ENCODE assay signal across 24 cellular contexts in the genomic region with DNA sequence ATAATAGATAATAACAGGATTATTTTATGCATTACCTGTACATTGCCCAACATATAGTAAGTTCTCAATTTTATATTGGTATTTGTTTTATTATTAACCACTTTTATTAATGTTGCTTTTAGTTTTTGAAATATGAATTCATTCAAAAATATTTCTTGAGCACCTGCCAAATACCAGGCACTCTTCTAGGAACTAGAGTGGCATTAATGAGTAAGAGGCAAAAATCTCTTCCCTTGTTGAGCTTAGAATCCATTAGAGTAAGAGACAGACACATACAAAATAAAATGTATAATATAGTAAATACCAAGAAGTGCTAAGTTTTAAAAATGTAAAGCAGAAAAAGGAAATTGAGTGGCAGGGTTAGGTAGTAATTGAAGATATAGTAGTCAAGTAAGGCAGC. TPM values are rescaled to one million over a fixed set of nuclear protein-coding genes. Genes with fewer than 3 reads are reported as not detected.
DNase-seq lines count a peak whose midpoint lies in the region; TF ChIP-seq lines count a peak whose summit lies in the region.
"Had no signal": no experiment of that assay in that cellular context is flagged by ENCODE, and none has a peak within 500 bp of the region (broad histone marks: within the 10 kb centered on the region; RNA-seq: fewer than 3 reads in every experiment).

No MANE protein-coding gene starts in this region.

- H3K36me3 Mint-ChIP-seq in CD14-positive monocyte (peaks cover 40 to 54% of the 10 kb centered on the region in 2 donors), chondrocyte (ENCODE audit: low read depth) (peaks cover 7% of the 10 kb centered on the region)
- H3K36me3 Mint-ChIP-seq: natural killer cell had no signal

- DNase-seq in CD14-positive monocyte (ENCODE audit: low spot score): no peak
- DNase-seq in chondrocyte (ENCODE audit: low spot score): no peak
- DNase-seq in osteoblast (ENCODE audit: insufficient read length, low spot score, missing footprints): no peak
- DNase-seq in stimulated activated CD4-positive, alpha-beta T cell treated with anti-CD3 and anti-CD28 coated beads, Interleukin-12 subunit alpha, Interleukin-12 subunit beta, amount 100 ng/mL, for 4 hours: no peak
- DNase-seq in NCI-H187 treated with DMSO at 0.1 percent for 48 hours (lab: John Stamatoyannopoulos, UW): no peak
- no peak for DNase-seq in NCI-H82 treated with DMSO at 0.1 percent for 48 hours (lab: John Stamatoyannopoulos, UW; ENCODE audit: unreplicated experiment)
- DNase-seq in vagina (ENCODE audit: extremely low spot score in 2 of 2): no peak
- DNase-seq: activated CD4-positive, alpha-beta memory T cell treated with anti-CD3 and anti-CD28 coated beads for 36 hours; activated CD4-positive, CD25-positive, alpha-beta regulatory T cell; central memory CD4-positive, alpha-beta T cell; DMS 273 treated with DMSO at 0.1 percent for 48 hours; heart right ventricle; mesendoderm; natural killer cell; NCI-H1048; NCI-H2029; NCI-H345; NCI-H82; ovary; SHP77 had no signal

- peaks cover 25% of the 10 kb centered on the region for H3K79me2 ChIP-seq in OCI-LY3 (ENCODE audit: low read length)
- peaks cover 12% of the 10 kb centered on the region for H3K79me2 ChIP-seq in osteoblast (ENCODE audit: insufficient read depth, low read length)

- H3K9me3 Mint-ChIP-seq in CD14-positive monocyte (peaks cover 0 to 2% (median 0%) of the 10 kb centered on the region in 7 donors), chondrocyte (ENCODE audit: low read depth) (no peaks in the 10 kb centered on the region)
- H3K9me3 Mint-ChIP-seq: activated CD4-positive, alpha-beta memory T cell treated with anti-CD3 and anti-CD28 coated beads for 36 hours; CD4-positive, alpha-beta memory T cell; natural killer cell; type B pancreatic cell had no signal

- H3K27ac Mint-ChIP-seq in CD14-positive monocyte (peak overlapping the region in 5 of 7 donors; percentile 18 to 68 (median 35)), chondrocyte (ENCODE audit: unreplicated experiment) (peak overlapping the region; percentile 73)

- no peak overlapping the region for H3K9ac ChIP-seq in OCI-LY3 (ENCODE audit: low read length)

- no peak overlapping the region for H3K4me3 Mint-ChIP-seq in CD14-positive monocyte
- no peak overlapping the region for H3K4me3 Mint-ChIP-seq in chondrocyte (ENCODE audit: unreplicated experiment)
- H3K4me3 Mint-ChIP-seq: activated CD4-positive, alpha-beta memory T cell treated with anti-CD3 and anti-CD28 coated beads for 36 hours; natural killer cell had no signal

- peak overlapping the region; percentile 63 for H3K4me2 ChIP-seq in OCI-LY3 (ENCODE audit: low read length)
- peak overlapping the region; percentile 29 for H3K4me2 ChIP-seq in osteoblast (ENCODE audit: insufficient read depth, low read length)

- H3K4me3 ChIP-seq in OCI-LY3 (ENCODE audit: low read length) (peak overlapping the region; percentile 20; the same call in 1 of the 2 replicates), osteoblast (ENCODE audit: insufficient read depth, low read length) (no peak overlapping the region), vagina (no peak overlapping the region)
- H3K4me3 ChIP-seq: ovary, right atrium auricular region had no signal

- H3K27me3 Mint-ChIP-seq in CD14-positive monocyte (ENCODE audit: low read depth in 3 of 3) (no peaks in the 10 kb centered on the region), chondrocyte (ENCODE audit: low read depth) (no peaks in the 10 kb centered on the region)
- H3K27me3 Mint-ChIP-seq: activated CD4-positive, alpha-beta memory T cell treated with anti-CD3 and anti-CD28 coated beads for 36 hours; CD4-positive, alpha-beta memory T cell; type B pancreatic cell had no signal

- H2AFZ ChIP-seq in OCI-LY3 (ENCODE audit: low read depth, low read length): no peak overlapping the region
- no peak overlapping the region for H2AFZ ChIP-seq in osteoblast (ENCODE audit: low read length)

- H3K27me3 ChIP-seq in OCI-LY3 (ENCODE audit: low read depth, low read length) (no peaks in the 10 kb centered on the region), osteoblast (ENCODE audit: insufficient read depth, low read length) (no peaks in the 10 kb centered on the region), vagina (no peaks in the 10 kb centered on the region)
- H3K27me3 ChIP-seq: heart right ventricle, ovary, right atrium auricular region had no signal

- H4K20me1 ChIP-seq in OCI-LY3 (ENCODE audit: insufficient read depth, low read length) (peaks cover 17% of the 10 kb centered on the region; the same call in 1 of the 2 replicates), osteoblast (ENCODE audit: insufficient read depth, low read length) (peaks cover 2% of the 10 kb centered on the region)

- TF ChIP-seq CTCF in CD14-positive monocyte (IDR thresholded peaks at IDR 0.05): no peak
- TF ChIP-seq CTCF in OCI-LY3 (IDR thresholded peaks at IDR 0.05; ENCODE audit: low read depth, low read length): no peak
- no peak for TF ChIP-seq CTCF in chondrocyte (IDR thresholded peaks at IDR 0.05)
- no peak for TF ChIP-seq CTCF in osteoblast (IDR thresholded peaks at IDR 0.05; ENCODE audit: extremely low read depth, low read depth, low read length)
- no peak for TF ChIP-seq CTCF in vagina (IDR thresholded peaks at IDR 0.05)

- H3K27ac ChIP-seq in OCI-LY3 (ENCODE audit: low read length) (no peak overlapping the region), osteoblast (ENCODE audit: low read depth, low read length) (peak overlapping the region; percentile 79), vagina (no peak overlapping the region)
- H3K27ac ChIP-seq: ovary had no signal

- intact Hi-C loops in CD14-positive monocyte (cut with micrococcal nuclease) (loop anchor here (5.0 to 10.0 kb wide), 2 partner anchors 48 to 280 kb away; a partner anchor contains a TSS), vagina (cut with DNase I) (no loop called here)

- H3K9me3 ChIP-seq in OCI-LY3 (ENCODE audit: insufficient read depth, low read length): no peaks in the 10 kb centered on the region
- no peaks in the 10 kb centered on the region for H3K9me3 ChIP-seq in osteoblast (ENCODE audit: low read depth, low read length)
- H3K9me3 ChIP-seq in vagina: no peaks in the 10 kb centered on the region
- H3K9me3 ChIP-seq: heart right ventricle, ovary, right atrium auricular region had no signal

- H3K4me1 ChIP-seq in OCI-LY3 (ENCODE audit: low read length) (peaks cover 68% of the 10 kb centered on the region), osteoblast (ENCODE audit: insufficient read depth, low read length) (peaks cover 38% of the 10 kb centered on the region), vagina (peaks cover 50% of the 10 kb centered on the region)

- TF ChIP-seq POLR2A in vagina (IDR thresholded peaks at IDR 0.05): no peak

- H3K4me1 Mint-ChIP-seq in CD14-positive monocyte (peaks cover 74% of the 10 kb centered on the region), chondrocyte (ENCODE audit: low read depth) (peaks cover 68% of the 10 kb centered on the region)

- H3K36me3 ChIP-seq in OCI-LY3 (replicated peaks; ENCODE audit: low read depth, low read length) (peaks cover 10% of the 10 kb centered on the region), osteoblast (ENCODE audit: insufficient read depth, low read length) (no peaks in the 10 kb centered on the region), vagina (no peaks in the 10 kb centered on the region)
- H3K36me3 ChIP-seq: ovary, right atrium auricular region had no signal

RNA-seq across cellular contexts. Expression of a gene that starts 45.8 kb away (rescaled TPM):
- 10 to 100 TPM; 22.6 to 47.1 TPM for polyA plus RNA-seq in CD14-positive monocyte
- 19.6 to 28.4 TPM (median 19.6 TPM) in 3 replicates for total RNA-seq in chondrocyte
- total RNA-seq in osteoblast: 15.0 and 15.9 TPM in 2 replicates
- total RNA-seq in vagina: 31.9 TPM
